9 cellular contexts compared by ENCODE assay signal in the genomic region with DNA sequence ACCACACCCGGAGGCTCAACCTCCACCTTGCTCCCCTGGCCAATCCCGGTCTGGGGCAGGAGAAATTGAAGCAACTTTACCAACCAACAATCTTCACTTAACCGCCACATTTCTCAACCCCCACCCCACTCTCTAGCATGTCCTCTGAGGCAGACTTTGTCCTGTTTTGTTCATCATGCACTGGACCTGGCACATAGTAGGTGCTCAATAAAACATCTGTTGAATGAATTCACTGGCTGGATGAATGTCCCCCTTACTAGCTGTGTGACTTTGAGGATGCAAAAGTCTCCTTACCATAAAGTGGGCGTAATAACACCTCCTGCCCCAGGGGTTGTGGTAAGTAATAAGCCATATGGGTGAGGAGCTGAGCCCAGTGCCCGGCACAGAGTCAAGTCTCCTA. TPM values are rescaled to one million over a fixed set of nuclear protein-coding genes. Genes with fewer than 3 reads are reported as not detected.
"Had no signal": no experiment of that assay in that cellular context is flagged by ENCODE, and none has a peak within 500 bp of the region (broad histone marks: within the 10 kb centered on the region; RNA-seq: fewer than 3 reads in every experiment).

No MANE protein-coding gene starts in this region.

- DNase-seq: GDM1, GF-D8 had no signal

- ATAC-seq: GM12878 had no signal

- FAIRE-seq: G401.6, GM12878, GM12891, GM12892, GM18507, GM19239 had no signal

- H3K4me3 ChIP-seq: GM12878 had no signal

RNA-seq across cellular contexts. Expression of gene SPPL2C, which starts 5.8 kb away (rescaled TPM):
- total RNA-seq: G401, GM12878 had no signal
- polyA plus RNA-seq: GM12878 had no signal
